In genomic region chr18:49819768-49820662, GRCh38 we compare ENCODE assay signal across 9 cellular contexts.
DNase-seq lines count a peak whose midpoint lies in the region; ATAC-seq lines count a peak whose summit lies in the region.
"Had no signal": no experiment of that assay in that cellular context is flagged by ENCODE, and none has a peak within 500 bp of the region (broad histone marks: within the 10 kb centered on the region; RNA-seq: fewer than 3 reads in every experiment).

No MANE protein-coding gene starts in this region.

- peak; percentile 81 for ATAC-seq in GM21423 (IDR thresholded peaks at IDR 0.05; ENCODE audit: unreplicated experiment)
- no peak for ATAC-seq in GM19455 (IDR thresholded peaks at IDR 0.05; ENCODE audit: unreplicated experiment)

- in situ Hi-C loops in KBM-7 (cut with MboI; ENCODE audit: low pct_unique_long_range_greater_than_20kb, low sequenced_read_pairs) = no loop called here

- DNase-seq in KBM-7 = peak; percentile 53
- peak; percentile 23 for DNase-seq in activated T-cell treated with anti-CD3 and anti-CD28 coated beads for 4 hours
- peak; percentile 18 to 35 for DNase-seq in stimulated activated CD4-positive, alpha-beta T cell treated with anti-CD3 and anti-CD28 coated beads, Interleukin-2, amount 100 ng/mL, for 48 hours
- DNase-seq in dedifferentiated amniotic fluid mesenchymal stem cell (ENCODE audit: extremely low spot score) = no peak
- no peak for DNase-seq in Ammon's horn (ENCODE audit: low spot score)
- no peak for DNase-seq in NCI-H82 (lab: John Stamatoyannopoulos, UW)
- DNase-seq: NCI-H1048 had no signal

Comparison
In these comparisons a context has a peak if more than half of its experiments do, and no peak if none do; other contexts are left out.
1. DNase-seq: peak in KBM-7 (single experiment), activated T-cell treated with anti-CD3 and anti-CD28 coated beads for 4 hours (single experiment) and stimulated activated CD4-positive, alpha-beta T cell treated with anti-CD3 and anti-CD28 coated beads, Interleukin-2, amount 100 ng/mL, for 48 hours (2 of 2); none in dedifferentiated amniotic fluid mesenchymal stem cell (single experiment), Ammon's horn (single experiment) and NCI-H82 (single experiment).